ENCODE assay signal across 1 cellular context in the genomic region with DNA sequence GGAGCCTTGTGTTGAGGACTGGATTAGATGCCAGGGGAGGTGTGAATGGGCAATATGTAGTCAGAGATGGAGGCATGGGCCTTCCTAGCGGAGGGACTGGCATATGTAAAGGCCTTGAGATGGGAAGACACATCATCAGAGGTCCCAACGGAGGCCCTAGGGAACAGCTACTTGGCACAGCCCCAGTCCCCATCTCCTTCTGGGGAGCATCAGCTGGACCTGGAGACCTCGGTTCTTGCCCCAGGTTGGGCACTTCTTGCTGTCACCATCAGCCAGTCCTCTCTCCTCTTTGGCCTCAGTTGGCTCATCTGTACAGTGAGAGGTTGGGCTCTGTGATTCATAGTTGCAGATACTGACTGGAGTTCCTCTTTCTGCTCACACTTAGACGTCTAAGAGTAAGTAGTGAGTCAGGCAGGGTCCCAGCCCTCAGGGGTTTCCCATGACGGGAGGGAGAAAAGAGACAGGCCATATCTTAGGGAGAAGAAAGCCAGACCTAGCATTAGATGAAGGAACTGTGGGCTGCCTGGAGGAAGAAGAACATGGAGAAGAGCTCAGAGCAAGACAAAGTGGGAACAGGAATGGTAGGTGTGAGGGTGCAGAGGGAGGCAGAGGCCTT.
TF ChIP-seq lines count a peak whose summit lies in the region.

No MANE protein-coding gene starts in this region.

TF ChIP-seq in H1, 55 proteins besides CTCF, POLR2A, EP300 and RAD21:
- TF ChIP-seq EGR1 (IDR thresholded peaks at IDR 0.05; ENCODE audit: borderline replicate concordance, low read depth, low read length) = no peak
- TF ChIP-seq HDAC2 (IDR thresholded peaks at IDR 0.05; ENCODE audit: borderline replicate concordance in 1 of 2, low read depth in 2 of 2, low read length in 2 of 2) = no peak
- TF ChIP-seq ZNF274 (IDR thresholded peaks at IDR 0.05; ENCODE audit: borderline replicate concordance, extremely low read depth, low read length) = no peak
- no peak for TF ChIP-seq JUN (IDR thresholded peaks at IDR 0.05; ENCODE audit: low read depth, low read length)
- TF ChIP-seq JUND (IDR thresholded peaks at IDR 0.05; ENCODE audit: low read length) = no peak
- TF ChIP-seq TAF7 (optimal IDR thresholded peaks at IDR 0.05; ENCODE audit: borderline replicate concordance, low read depth, low read length) = no peak
